ENCODE assay signal across 1 cellular context in the genomic region with DNA sequence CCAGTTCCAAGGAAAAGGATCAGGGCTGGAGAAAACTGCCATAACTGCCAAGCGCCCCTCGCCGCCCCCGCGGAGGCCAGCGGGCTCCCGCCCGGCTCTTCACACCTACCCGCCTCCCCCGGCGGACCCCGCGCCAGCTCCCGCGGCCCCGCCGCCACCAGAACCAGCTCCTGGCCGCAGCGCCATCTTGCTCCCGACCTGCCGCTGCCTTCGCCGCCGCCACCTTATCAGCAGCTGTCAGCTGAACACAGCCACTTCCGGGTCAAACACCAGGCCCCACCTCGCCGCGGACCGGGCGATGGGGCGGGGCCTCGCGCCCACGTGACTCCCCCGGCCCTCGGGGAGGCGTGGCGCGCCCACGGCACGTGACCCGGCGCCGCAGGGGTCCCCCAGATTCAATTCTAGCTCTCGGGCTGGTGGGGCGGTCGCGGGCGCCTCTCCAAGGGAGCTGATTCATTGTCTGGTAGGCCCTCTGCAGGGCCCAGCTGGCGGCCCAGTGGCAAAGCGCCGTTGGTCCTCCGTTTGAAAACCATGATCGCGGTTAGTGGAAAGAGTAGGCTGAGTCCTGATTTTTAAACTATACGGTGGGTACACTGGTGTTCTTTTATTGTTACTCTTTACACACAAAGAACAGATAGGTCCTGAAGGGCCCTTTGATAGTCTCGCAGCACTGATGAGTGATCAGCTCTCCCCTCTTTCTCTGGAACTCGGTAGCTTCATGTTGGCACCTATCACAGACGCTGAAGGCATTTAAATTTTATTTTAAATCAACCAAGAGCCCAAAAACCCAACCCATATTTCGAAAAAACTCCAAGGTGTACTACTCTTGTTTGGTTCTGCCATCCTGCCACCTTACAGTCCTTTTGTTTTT.
A peak's percentile ranks its signal among the peaks of the same experiment; 100 is the strongest.
TF ChIP-seq lines count a peak whose summit lies in the region.

TSS of gene SYNRG (minus strand) at position 249 of the 871 bp plus-strand sequence. CDS start at position 186, 63 bp downstream.

TF ChIP-seq in GM12878, 131 proteins besides CTCF, POLR2A, EP300 and RAD21 (continued from another document):
- TF ChIP-seq ATF2 (IDR thresholded peaks at IDR 0.05; ENCODE audit: low read length), result no peak
- peak; percentile 78 for TF ChIP-seq MEF2B (IDR thresholded peaks at IDR 0.05; ENCODE audit: partially characterized antibody, poor library complexity, severe bottlenecking)
- TF ChIP-seq MXI1 (IDR thresholded peaks at IDR 0.05; ENCODE audit: low read depth, low read length), result no peak
- peak; percentile 23; the same call in 1 of the 2 replicates for TF ChIP-seq SPI1 (IDR thresholded peaks at IDR 0.05; ENCODE audit: borderline replicate concordance, insufficient read depth, low read depth, low read length)
- no peak for TF ChIP-seq KAT2A (conservative IDR thresholded peaks at IDR 0.05; ENCODE audit: control insufficient read depth, low read depth, low read length)
- peak; percentile 66 for TF ChIP-seq SP1 (IDR thresholded peaks at IDR 0.05; ENCODE audit: low read depth, low read length)
- TF ChIP-seq, protein P1, sequence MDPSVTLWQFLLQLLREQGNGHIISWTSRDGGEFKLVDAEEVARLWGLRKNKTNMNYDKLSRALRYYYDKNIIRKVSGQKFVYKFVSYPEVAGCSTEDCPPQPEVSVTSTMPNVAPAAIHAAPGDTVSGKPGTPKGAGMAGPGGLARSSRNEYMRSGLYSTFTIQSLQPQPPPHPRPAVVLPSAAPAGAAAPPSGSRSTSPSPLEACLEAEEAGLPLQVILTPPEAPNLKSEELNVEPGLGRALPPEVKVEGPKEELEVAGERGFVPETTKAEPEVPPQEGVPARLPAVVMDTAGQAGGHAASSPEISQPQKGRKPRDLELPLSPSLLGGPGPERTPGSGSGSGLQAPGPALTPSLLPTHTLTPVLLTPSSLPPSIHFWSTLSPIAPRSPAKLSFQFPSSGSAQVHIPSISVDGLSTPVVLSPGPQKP (IDR thresholded peaks at IDR 0.05; ENCODE audit: low read depth, low read length), result peak; percentile 49; the same call in 1 of the 2 replicates
- TF ChIP-seq KLF5 (IDR thresholded peaks at IDR 0.05; ENCODE audit: partially characterized antibody), result peak; percentile 58
- TF ChIP-seq IKZF1 (conservative IDR thresholded peaks at IDR 0.05), result peak; percentile 72
- TF ChIP-seq NKRF (conservative IDR thresholded peaks at IDR 0.05), result peak; percentile 67
- no peak for TF ChIP-seq MTA2 (IDR thresholded peaks at IDR 0.05; ENCODE audit: low read depth)
- peak; percentile 95 for TF ChIP-seq POLR2AphosphoS2 (IDR thresholded peaks at IDR 0.05; ENCODE audit: low read depth, low read length)
- no peak for TF ChIP-seq PAX8 (IDR thresholded peaks at IDR 0.05)
- peak; percentile 98 to 100 for TF ChIP-seq BHLHE40 (IDR thresholded peaks at IDR 0.05; ENCODE audit: borderline replicate concordance in 1 of 2, low read depth in 2 of 2, low read length in 1 of 2)
- no peak for TF ChIP-seq TCF7 (IDR thresholded peaks at IDR 0.05; ENCODE audit: borderline replicate concordance)
- TF ChIP-seq MYB (IDR thresholded peaks at IDR 0.05; ENCODE audit: borderline replicate concordance, low read depth, low read length), result peak; percentile 13; the same call in 1 of the 2 replicates
- TF ChIP-seq RCOR1 (conservative IDR thresholded peaks at IDR 0.05; ENCODE audit: low read depth, low read length), result 0 out of 2 replicates have a peak, but pooled peaks have one; percentile 65
- TF ChIP-seq TARDBP (IDR thresholded peaks at IDR 0.05; ENCODE audit: borderline replicate concordance), result no peak
- TF ChIP-seq SMAD5 (IDR thresholded peaks at IDR 0.05; ENCODE audit: low read depth), result peak; percentile 71; the same call in 1 of the 2 replicates
- peak; percentile 64 for TF ChIP-seq HCFC1 (IDR thresholded peaks at IDR 0.05; ENCODE audit: low read length)
- TF ChIP-seq, protein P2, sequence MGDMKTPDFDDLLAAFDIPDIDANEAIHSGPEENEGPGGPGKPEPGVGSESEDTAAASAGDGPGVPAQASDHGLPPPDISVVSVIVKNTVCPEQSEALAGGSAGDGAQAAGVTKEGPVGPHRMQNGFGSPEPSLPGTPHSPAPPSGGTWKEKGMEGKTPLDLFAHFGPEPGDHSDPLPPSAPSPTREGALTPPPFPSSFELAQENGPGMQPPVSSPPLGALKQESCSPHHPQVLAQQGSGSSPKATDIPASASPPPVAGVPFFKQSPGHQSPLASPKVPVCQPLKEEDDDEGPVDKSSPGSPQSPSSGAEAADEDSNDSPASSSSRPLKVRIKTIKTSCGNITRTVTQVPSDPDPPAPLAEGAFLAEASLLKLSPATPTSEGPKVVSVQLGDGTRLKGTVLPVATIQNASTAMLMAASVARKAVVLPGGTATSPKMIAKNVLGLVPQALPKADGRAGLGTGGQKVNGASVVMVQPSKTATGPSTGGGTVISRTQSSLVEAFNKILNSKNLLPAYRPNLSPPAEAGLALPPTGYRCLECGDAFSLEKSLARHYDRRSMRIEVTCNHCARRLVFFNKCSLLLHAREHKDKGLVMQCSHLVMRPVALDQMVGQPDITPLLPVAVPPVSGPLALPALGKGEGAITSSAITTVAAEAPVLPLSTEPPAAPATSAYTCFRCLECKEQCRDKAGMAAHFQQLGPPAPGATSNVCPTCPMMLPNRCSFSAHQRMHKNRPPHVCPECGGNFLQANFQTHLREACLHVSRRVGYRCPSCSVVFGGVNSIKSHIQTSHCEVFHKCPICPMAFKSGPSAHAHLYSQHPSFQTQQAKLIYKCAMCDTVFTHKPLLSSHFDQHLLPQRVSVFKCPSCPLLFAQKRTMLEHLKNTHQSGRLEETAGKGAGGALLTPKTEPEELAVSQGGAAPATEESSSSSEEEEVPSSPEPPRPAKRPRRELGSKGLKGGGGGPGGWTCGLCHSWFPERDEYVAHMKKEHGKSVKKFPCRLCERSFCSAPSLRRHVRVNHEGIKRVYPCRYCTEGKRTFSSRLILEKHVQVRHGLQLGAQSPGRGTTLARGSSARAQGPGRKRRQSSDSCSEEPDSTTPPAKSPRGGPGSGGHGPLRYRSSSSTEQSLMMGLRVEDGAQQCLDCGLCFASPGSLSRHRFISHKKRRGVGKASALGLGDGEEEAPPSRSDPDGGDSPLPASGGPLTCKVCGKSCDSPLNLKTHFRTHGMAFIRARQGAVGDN (IDR thresholded peaks at IDR 0.05), result peak; percentile 70; the same call in 1 of the 2 replicates
- TF ChIP-seq MEF2A (IDR thresholded peaks at IDR 0.05; ENCODE audit: insufficient read depth, low read depth, low read length), result peak; percentile 44; the same call in 1 of the 2 replicates
- TF ChIP-seq BCL3 (IDR thresholded peaks at IDR 0.05; ENCODE audit: borderline replicate concordance, insufficient read depth, low read depth, low read length, poor library complexity, severe bottlenecking), result peak; percentile 94
- TF ChIP-seq USF2 (IDR thresholded peaks at IDR 0.05; ENCODE audit: borderline replicate concordance, low read depth, low read length), result peak; percentile 98
- TF ChIP-seq RUNX3 (IDR thresholded peaks at IDR 0.05; ENCODE audit: low read length), result peak; percentile 56; the same call in 1 of the 2 replicates
- TF ChIP-seq RAD51 (IDR thresholded peaks at IDR 0.05), result peak; percentile 96
- TF ChIP-seq ZNF592 (IDR thresholded peaks at IDR 0.05), result 0 out of 2 replicates have a peak, but pooled peaks have one; percentile 37
- TF ChIP-seq, protein P3, sequence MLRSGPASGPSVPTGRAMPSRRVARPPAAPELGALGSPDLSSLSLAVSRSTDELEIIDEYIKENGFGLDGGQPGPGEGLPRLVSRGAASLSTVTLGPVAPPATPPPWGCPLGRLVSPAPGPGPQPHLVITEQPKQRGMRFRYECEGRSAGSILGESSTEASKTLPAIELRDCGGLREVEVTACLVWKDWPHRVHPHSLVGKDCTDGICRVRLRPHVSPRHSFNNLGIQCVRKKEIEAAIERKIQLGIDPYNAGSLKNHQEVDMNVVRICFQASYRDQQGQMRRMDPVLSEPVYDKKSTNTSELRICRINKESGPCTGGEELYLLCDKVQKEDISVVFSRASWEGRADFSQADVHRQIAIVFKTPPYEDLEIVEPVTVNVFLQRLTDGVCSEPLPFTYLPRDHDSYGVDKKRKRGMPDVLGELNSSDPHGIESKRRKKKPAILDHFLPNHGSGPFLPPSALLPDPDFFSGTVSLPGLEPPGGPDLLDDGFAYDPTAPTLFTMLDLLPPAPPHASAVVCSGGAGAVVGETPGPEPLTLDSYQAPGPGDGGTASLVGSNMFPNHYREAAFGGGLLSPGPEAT (IDR thresholded peaks at IDR 0.05; ENCODE audit: low read depth), result peak; percentile 52
- TF ChIP-seq PML (IDR thresholded peaks at IDR 0.05; ENCODE audit: low read length), result peak; percentile 88
- peak; percentile 72 for TF ChIP-seq PKNOX1 (IDR thresholded peaks at IDR 0.05)
- TF ChIP-seq ZNF384 (IDR thresholded peaks at IDR 0.05; ENCODE audit: borderline replicate concordance, low read depth, low read length), result no peak
TF ChIP-seq in GM12878: peak in this region for 59.
